Comparison of ENCODE assay signal across 11 cellular contexts in genomic region chr2:144630459-144631215, GRCh38.
DNase-seq lines count a peak whose midpoint lies in the region; ATAC-seq and TF ChIP-seq lines count a peak whose summit lies in the region.
"Had no signal": no experiment of that assay in that cellular context is flagged by ENCODE, and none has a peak within 500 bp of the region (broad histone marks: within the 10 kb centered on the region; RNA-seq: fewer than 3 reads in every experiment).

No MANE protein-coding gene starts in this region.

- ATAC-seq in GM18505 (IDR thresholded peaks at IDR 0.05; ENCODE audit: unreplicated experiment) = peak; percentile 93
- ATAC-seq in GM21390 (IDR thresholded peaks at IDR 0.05; ENCODE audit: unreplicated experiment) = peak; percentile 95
- ATAC-seq in HG03139 (IDR thresholded peaks at IDR 0.05; ENCODE audit: unreplicated experiment) = peak; percentile 80
- ATAC-seq: T-cell had no signal

- TF ChIP-seq EP300 in esophagus muscularis mucosa (IDR thresholded peaks at IDR 0.05) = no peak

- no peaks in the 10 kb centered on the region for H3K27me3 ChIP-seq in esophagus muscularis mucosa
- no peaks in the 10 kb centered on the region for H3K27me3 ChIP-seq in effector memory CD4-positive, alpha-beta T cell (replicated peaks; ENCODE audit: control insufficient read depth, insufficient read depth, low read length, poor library complexity, severe bottlenecking)
- H3K27me3 ChIP-seq: breast epithelium had no signal

- H3K27ac ChIP-seq in esophagus muscularis mucosa (replicated peaks in 1 of 4) = no peak overlapping the region
- H3K27ac ChIP-seq in effector memory CD4-positive, alpha-beta T cell (ENCODE audit: insufficient read depth, low read length, poor library complexity, severe bottlenecking) = no peak overlapping the region
- H3K27ac ChIP-seq: breast epithelium had no signal

- no peaks in the 10 kb centered on the region for H3K4me1 ChIP-seq in esophagus muscularis mucosa
- no peaks in the 10 kb centered on the region for H3K4me1 ChIP-seq in effector memory CD4-positive, alpha-beta T cell (ENCODE audit: control insufficient read depth, insufficient read depth, low read length, poor library complexity, severe bottlenecking)
- H3K4me1 ChIP-seq: breast epithelium had no signal

- TF ChIP-seq POLR2A in GM18505 (IDR thresholded peaks at IDR 0.05; ENCODE audit: borderline replicate concordance, extremely low read depth, insufficient read depth, insufficient read length) (no peak), esophagus muscularis mucosa (IDR thresholded peaks at IDR 0.05; ENCODE audit: low read depth) (no peak)

- H3K4me3 ChIP-seq in epithelial cell of proximal tubule (ENCODE audit: low read depth, low read length) = no peak overlapping the region
- H3K4me3 ChIP-seq in esophagus muscularis mucosa = no peak overlapping the region
- no peak overlapping the region for H3K4me3 ChIP-seq in effector memory CD4-positive, alpha-beta T cell (ENCODE audit: insufficient read depth, low read depth, low read length, poor library complexity, severe bottlenecking)
- H3K4me3 ChIP-seq: breast epithelium had no signal

- DNase-seq in epithelial cell of proximal tubule (ENCODE audit: low read depth) = peak; percentile 80
- DNase-seq in NCI-H2171 treated with DMSO at 0.1 percent for 48 hours (lab: John Stamatoyannopoulos, UW) = no peak
- DNase-seq in esophagus muscularis mucosa (ENCODE audit: extremely low spot score) = no peak
- DNase-seq in effector memory CD4-positive, alpha-beta T cell = no peak
- no peak for DNase-seq in hepatic stellate cell (ENCODE audit: low spot score)
- DNase-seq: activated T-cell treated with anti-CD3 and anti-CD28 coated beads for 4 hours, T-cell had no signal

- WGBS in esophagus muscularis mucosa = 76% methylated on average over 2 of the region's 2 CpGs

- intact Hi-C loops in esophagus muscularis mucosa (cut with DNase I) = no loop called here

- no peaks in the 10 kb centered on the region for H3K9me3 ChIP-seq in esophagus muscularis mucosa
- H3K9me3 ChIP-seq in effector memory CD4-positive, alpha-beta T cell (ENCODE audit: control insufficient read depth, low read length) = no peaks in the 10 kb centered on the region
- H3K9me3 ChIP-seq: breast epithelium had no signal

- TF ChIP-seq CTCF in epithelial cell of proximal tubule (conservative IDR thresholded peaks at IDR 0.05; ENCODE audit: low read depth, low read length) (no peak), esophagus muscularis mucosa (IDR thresholded peaks at IDR 0.05) (no peak)

- H3K36me3 ChIP-seq in esophagus muscularis mucosa = no peaks in the 10 kb centered on the region
- no peaks in the 10 kb centered on the region for H3K36me3 ChIP-seq in effector memory CD4-positive, alpha-beta T cell (ENCODE audit: control insufficient read depth, insufficient read depth, low read length)
- H3K36me3 ChIP-seq: breast epithelium had no signal
